Comparison of ENCODE assay signal across 8 cellular contexts in the genomic region with DNA sequence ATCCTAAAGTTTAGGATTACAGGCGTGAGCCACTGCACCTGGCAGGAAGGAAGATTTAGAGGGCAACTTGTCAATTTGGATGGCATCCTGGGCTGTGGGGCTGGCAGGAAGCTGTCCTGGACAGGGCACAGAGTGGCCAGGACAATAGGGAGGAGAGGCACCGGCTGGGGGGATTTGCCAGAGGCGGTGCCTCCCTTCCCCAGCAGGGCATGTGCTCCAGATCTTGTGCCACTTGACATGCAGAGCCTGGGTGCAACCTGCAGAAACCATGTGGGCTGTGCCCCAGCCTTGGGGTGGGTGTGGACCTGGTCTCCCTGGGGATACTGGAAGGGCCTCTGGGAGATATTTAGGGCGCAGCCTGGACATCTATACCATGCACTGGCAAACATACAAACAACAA. TPM values are rescaled to one million over a fixed set of nuclear protein-coding genes. Genes with fewer than 3 reads are reported as not detected.
DNase-seq lines count a peak whose midpoint lies in the region; ATAC-seq and TF ChIP-seq lines count a peak whose summit lies in the region.

No MANE protein-coding gene starts in this region.

- BruUV-seq in HCT116 (replicated peaks; lab: Mats Ljungman, UMichigan), result no TSS peak

- no peaks in the 10 kb centered on the region for H3K9me3 ChIP-seq in HCT116 (ENCODE audit: control insufficient read depth in 1 of 2, insufficient read depth in 1 of 2, low read depth in 1 of 2, low read length in 2 of 2)
- no peaks in the 10 kb centered on the region for H3K9me3 ChIP-seq in T-helper 17 cell (ENCODE audit: control insufficient read depth, low read length, poor library complexity, severe bottlenecking)
- H3K9me3 ChIP-seq in left ventricle myocardium inferior (replicated peaks), result no peaks in the 10 kb centered on the region
- H3K9me3 ChIP-seq in naive thymus-derived CD4-positive, alpha-beta T cell (ENCODE audit: control insufficient read depth in 2 of 3, low read length in 3 of 3), result no peaks in the 10 kb centered on the region

- H3K4me1 Mint-ChIP-seq in T-helper 17 cell, result peaks cover 12% of the 10 kb centered on the region
- peaks cover 15% of the 10 kb centered on the region for H3K4me1 Mint-ChIP-seq in stimulated activated effector memory CD8-positive, alpha-beta T cell treated with anti-CD3 and anti-CD28 coated beads, Interleukin-12 subunit alpha, Interleukin-12 subunit beta, amount 100 ng/mL, for 72 hours
- H3K4me1 Mint-ChIP-seq in naive thymus-derived CD4-positive, alpha-beta T cell, result peaks cover 8 to 20% (median 11%) of the 10 kb centered on the region in 7 donors

- CTCF ChIA-PET in HCT116 (lab: Charles Lee), result interaction anchor here (0.8 to 1.4 kb wide), 2 partner anchors 19 to 32 kb away, joined by 4 to 6 read pairs; no protein-coding TSS in a partner anchor
- CTCF ChIA-PET in naive thymus-derived CD4-positive, alpha-beta T cell (lab: Charles Lee), result no interaction called here

- H3K4me2 ChIP-seq in HCT116 (ENCODE audit: low read length), result peak overlapping the region; percentile 82

- H3K27ac ChIP-seq in HCT116 (ENCODE audit: low read depth, low read length) (peak overlapping the region; percentile 97), left ventricle myocardium inferior (replicated peaks) (peak overlapping the region; percentile 87)
- no peak overlapping the region for H3K27ac ChIP-seq in naive thymus-derived CD4-positive, alpha-beta T cell (ENCODE audit: low read depth, low read length)

- peak overlapping the region; percentile 92 for H3K27ac Mint-ChIP-seq in T-helper 17 cell
- peak overlapping the region; percentile 98 for H3K27ac Mint-ChIP-seq in stimulated activated effector memory CD8-positive, alpha-beta T cell treated with anti-CD3 and anti-CD28 coated beads, Interleukin-12 subunit alpha, Interleukin-12 subunit beta, amount 100 ng/mL, for 72 hours
- H3K27ac Mint-ChIP-seq in naive thymus-derived CD4-positive, alpha-beta T cell, result peak overlapping the region in 3 of 9 donors; percentile 62 to 74 (median 66)

- H3K4me1 ChIP-seq in HCT116 (ENCODE audit: control insufficient read depth in 1 of 2, insufficient read depth in 2 of 2, low read length in 2 of 2), result peaks cover 49 to 50% of the 10 kb centered on the region in 2 experiments
- peaks cover 27% of the 10 kb centered on the region for H3K4me1 ChIP-seq in left ventricle myocardium inferior
- H3K4me1 ChIP-seq in naive thymus-derived CD4-positive, alpha-beta T cell (ENCODE audit: control insufficient read depth in 2 of 2, insufficient read depth in 2 of 2, low read length in 2 of 2), result peaks cover 7 to 18% of the 10 kb centered on the region in 2 donors

- peaks cover 4% of the 10 kb centered on the region for H3K9me3 Mint-ChIP-seq in stimulated activated effector memory CD8-positive, alpha-beta T cell treated with anti-CD3 and anti-CD28 coated beads, Interleukin-12 subunit alpha, Interleukin-12 subunit beta, amount 100 ng/mL, for 72 hours
- H3K9me3 Mint-ChIP-seq in naive thymus-derived CD4-positive, alpha-beta T cell, result peaks cover 0 to 13% (median 6%) of the 10 kb centered on the region in 11 donors

- peaks cover 2% of the 10 kb centered on the region for H3K36me3 Mint-ChIP-seq in T-helper 17 cell (ENCODE audit: low read depth)
- no peaks in the 10 kb centered on the region for H3K36me3 Mint-ChIP-seq in stimulated activated effector memory CD8-positive, alpha-beta T cell treated with anti-CD3 and anti-CD28 coated beads, Interleukin-12 subunit alpha, Interleukin-12 subunit beta, amount 100 ng/mL, for 72 hours
- peaks cover 0 to 8% (median 0%) of the 10 kb centered on the region in 5 donors for H3K36me3 Mint-ChIP-seq in naive thymus-derived CD4-positive, alpha-beta T cell

- TF ChIP-seq CTCF in HCT116 (IDR thresholded peaks at IDR 0.05 in 2 of 3, conservative IDR thresholded peaks at IDR 0.05 in 1 of 3; ENCODE audit: borderline replicate concordance in 1 of 3, insufficient read depth in 1 of 3, low read depth in 2 of 3, low read length in 2 of 3) (no peak), left ventricle myocardium inferior (IDR thresholded peaks at IDR 0.05; ENCODE audit: borderline replicate concordance) (no peak)

- ATAC-seq in HCT116 (peak; percentile 54), T-helper 17 cell (no peak), GM19351 (IDR thresholded peaks at IDR 0.05; ENCODE audit: unreplicated experiment) (no peak)
- no peak for ATAC-seq in stimulated activated effector memory CD8-positive, alpha-beta T cell treated with anti-CD3 and anti-CD28 coated beads, Interleukin-12 subunit alpha, Interleukin-12 subunit beta, amount 100 ng/mL, for 72 hours
- ATAC-seq in naive thymus-derived CD4-positive, alpha-beta T cell, result no peak

- H3K27me3 Mint-ChIP-seq in T-helper 17 cell, result no peaks in the 10 kb centered on the region
- no peaks in the 10 kb centered on the region for H3K27me3 Mint-ChIP-seq in naive thymus-derived CD4-positive, alpha-beta T cell

- no peak for DNase-seq in HCT116 (ENCODE audit: low read depth, low spot score)
- no peak for DNase-seq in T-helper 17 cell
- no peak for DNase-seq in left ventricle myocardium inferior
- DNase-seq in stimulated activated effector memory CD8-positive, alpha-beta T cell treated with anti-CD3 and anti-CD28 coated beads, Interleukin-12 subunit alpha, Interleukin-12 subunit beta, amount 100 ng/mL, for 72 hours (ENCODE audit: low spot score in 2 of 2), result no peak
- DNase-seq in naive thymus-derived CD4-positive, alpha-beta T cell, result no peak
- no peak for DNase-seq in occipital lobe (lab: John Stamatoyannopoulos, UW)
- no peak for DNase-seq in dedifferentiated amniotic fluid mesenchymal stem cell (ENCODE audit: extremely low spot score)

- POLR2A ChIA-PET in HCT116 (lab: Charles Lee), result interaction anchor here (1.0 to 4.9 kb wide), 6 partner anchors 10 to 118 kb away, joined by 3 to 68 read pairs (median 4); partner anchors contain the start of genes EEF1A1 and MTO1
- POLR2A ChIA-PET in naive thymus-derived CD4-positive, alpha-beta T cell (lab: Charles Lee), result interaction anchor here (1.4 to 4.4 kb wide), 4 partner anchors 31 to 59 kb away, joined by 4 to 39 read pairs (median 8); partner anchors contain the start of gene EEF1A1

- no peaks in the 10 kb centered on the region for H3K79me2 ChIP-seq in HCT116 (ENCODE audit: insufficient read depth, low read length)

- RAD21 ChIA-PET in HCT116 (lab: Charles Lee; ENCODE audit: low non-redundant PET in 1 of 2, low total read pairs in 2 of 2, uncharacterized antibody in 2 of 2, unreplicated experiment in 2 of 2), result interaction anchor here in 1 of 2 experiments (0.7 to 1.4 kb wide), 2 partner anchors 18 to 65 kb away, joined by 3 read pairs; no protein-coding TSS in a partner anchor

- H3K27me3 ChIP-seq in HCT116 (ENCODE audit: insufficient read depth, low read length) (no peaks in the 10 kb centered on the region), left ventricle myocardium inferior (ENCODE audit: low read depth) (peaks cover 42% of the 10 kb centered on the region)
- H3K27me3 ChIP-seq in naive thymus-derived CD4-positive, alpha-beta T cell (ENCODE audit: control insufficient read depth in 2 of 2, insufficient read depth in 2 of 2, low read length in 2 of 2), result no peaks in the 10 kb centered on the region

- H3K9ac ChIP-seq in HCT116 (ENCODE audit: low read length), result peak overlapping the region; percentile 81

- H2AFZ ChIP-seq in HCT116 (ENCODE audit: low read depth, low read length, poor library complexity, severe bottlenecking), result no peak overlapping the region

- H4K20me1 ChIP-seq in HCT116 (ENCODE audit: insufficient read depth), result no peaks in the 10 kb centered on the region

- no peaks in the 10 kb centered on the region for H3K36me3 ChIP-seq in HCT116 (ENCODE audit: control insufficient read depth in 1 of 2, insufficient read depth in 2 of 2, low read length in 2 of 2)
- H3K36me3 ChIP-seq in left ventricle myocardium inferior, result no peaks in the 10 kb centered on the region
- H3K36me3 ChIP-seq in naive thymus-derived CD4-positive, alpha-beta T cell (ENCODE audit: control insufficient read depth in 2 of 3, insufficient read depth in 3 of 3, low read length in 3 of 3), result no peaks in the 10 kb centered on the region

- H3K4me3 Mint-ChIP-seq in T-helper 17 cell, result no peak overlapping the region
- H3K4me3 Mint-ChIP-seq in stimulated activated effector memory CD8-positive, alpha-beta T cell treated with anti-CD3 and anti-CD28 coated beads, Interleukin-12 subunit alpha, Interleukin-12 subunit beta, amount 100 ng/mL, for 72 hours, result peak overlapping the region; percentile 67
- no peak overlapping the region for H3K4me3 Mint-ChIP-seq in naive thymus-derived CD4-positive, alpha-beta T cell

- no peak for TF ChIP-seq POLR2A in HCT116 (IDR thresholded peaks at IDR 0.05; ENCODE audit: borderline replicate concordance, extremely low read depth, insufficient read depth, insufficient read length)

- TF ChIP-seq RAD21 in HCT116 (IDR thresholded peaks at IDR 0.05; ENCODE audit: low read depth), result peak; percentile 2; the same call in 1 of the 2 replicates

- H3K4me3 ChIP-seq in HCT116 (replicated peaks in 1 of 2; ENCODE audit: low read depth in 1 of 2, low read length in 2 of 2) (no peak overlapping the region), left ventricle myocardium inferior (peak overlapping the region; percentile 47)
- no peak overlapping the region for H3K4me3 ChIP-seq in naive thymus-derived CD4-positive, alpha-beta T cell (ENCODE audit: low read length)

- intact Hi-C loops in HCT116 (cut with micrococcal nuclease), result no loop called here
- intact Hi-C loops in left ventricle myocardium inferior (cut with micrococcal nuclease), result no loop called here
- intact Hi-C loops in naive thymus-derived CD4-positive, alpha-beta T cell (cut with micrococcal nuclease), result no loop called here

- H3K9me2 ChIP-seq in HCT116 (ENCODE audit: insufficient read depth), result no peaks in the 10 kb centered on the region

TF ChIP-seq in HCT116, 20 proteins besides CTCF, POLR2A, EP300 and RAD21 (continues in another document):
- TF ChIP-seq CBX3 (IDR thresholded peaks at IDR 0.05; ENCODE audit: low read depth), result no peak; the same call in 1 of the 2 replicates
- TF ChIP-seq SRF (IDR thresholded peaks at IDR 0.05; ENCODE audit: low read depth), result no peak
- TF ChIP-seq, protein P1, sequence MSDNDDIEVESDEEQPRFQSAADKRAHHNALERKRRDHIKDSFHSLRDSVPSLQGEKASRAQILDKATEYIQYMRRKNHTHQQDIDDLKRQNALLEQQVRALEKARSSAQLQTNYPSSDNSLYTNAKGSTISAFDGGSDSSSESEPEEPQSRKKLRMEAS (IDR thresholded peaks at IDR 0.05), result peak; percentile 51; the same call in 1 of the 2 replicates
- TF ChIP-seq EZH2phosphoT487 (IDR thresholded peaks at IDR 0.05; ENCODE audit: borderline replicate concordance), result no peak
- TF ChIP-seq CEBPB (IDR thresholded peaks at IDR 0.05; ENCODE audit: low read depth), result no peak
- no peak for TF ChIP-seq ZFX (IDR thresholded peaks at IDR 0.05)
- no peak for TF ChIP-seq JUND (IDR thresholded peaks at IDR 0.05)
- TF ChIP-seq ELF1 (IDR thresholded peaks at IDR 0.05; ENCODE audit: borderline replicate concordance, low read depth), result no peak

RNA-seq across cellular contexts. Expression of gene EEF1A1, which starts 58.6 kb away (rescaled TPM):
- total RNA-seq in HCT116 (2021; ENCODE audit: unreplicated experiment), result 12,560 TPM
- 13,732 and 15,309 TPM in 2 replicates for polyA plus RNA-seq in HCT116 (2012)
- over 10,000 TPM; 15,315 to 15,954 TPM for total RNA-seq in T-helper 17 cell
- total RNA-seq in left ventricle myocardium inferior, result 1,882 TPM
- total RNA-seq in naive thymus-derived CD4-positive, alpha-beta T cell, result over 10,000 TPM in 4 of 5 experiments, 1,000 to 10,000 TPM in 1; 8,219 to 15,585 (median 15,428) TPM
- over 10,000 TPM; 14,298 to 15,495 TPM for polyA plus RNA-seq in naive thymus-derived CD4-positive, alpha-beta T cell
- total RNA-seq in occipital lobe, result 15,287 TPM
